27 cellular contexts compared by ENCODE assay signal in genomic region chr21:38346286-38346685, GRCh38.
DNase-seq lines count a peak whose midpoint lies in the region.
"Had no signal": no experiment of that assay in that cellular context is flagged by ENCODE, and none has a peak within 500 bp of the region (broad histone marks: within the 10 kb centered on the region; RNA-seq: fewer than 3 reads in every experiment).

No MANE protein-coding gene starts in this region.

- peak; percentile 89 for DNase-seq in DMS153 (lab: John Stamatoyannopoulos, UW)
- DNase-seq in NCI-H2196 (lab: John Stamatoyannopoulos, UW; ENCODE audit: unreplicated experiment), result peak; percentile 43
- DNase-seq in SHP77 treated with DMSO at 0.1 percent for 48 hours (lab: John Stamatoyannopoulos, UW), result peak; percentile 94
- DNase-seq in left kidney (ENCODE audit: low read depth, low spot score), result peak; percentile 53
- no peak for DNase-seq in SK-N-DZ (ENCODE audit: low spot score)
- no peak for DNase-seq in stimulated activated naive CD4-positive, alpha-beta T cell (lab: John Stamatoyannopoulos, UW)
- no peak for DNase-seq in amniotic stem cell (lab: John Stamatoyannopoulos, UW)
- no peak for DNase-seq in ureter (ENCODE audit: low spot score)
- DNase-seq: ACHN; activated B cell treated with CpG ODN at 0.5 μM for 24 hours; activated CD4-positive, alpha-beta T cell treated with anti-CD3 and anti-CD28 coated beads, Interleukin-2, amount 50 U/mL, for 1 hour; activated gamma-delta T cell treated with Interleukin-2 at 50 U/mL for 16 hours; activated naive CD8-positive, alpha-beta T cell treated with anti-CD3 and anti-CD28 coated beads, Interleukin-2, amount 10 ng/mL, durations not matched to agents 7 days and 5 days; activated T-cell treated with anti-CD3 and anti-CD28 coated beads, Interleukin-2, amount 50 U/mL, for 4 hours; CD4-positive, alpha-beta memory T cell; cortex of kidney; effector memory CD4-positive, alpha-beta T cell; erythroblast; glutamatergic neuron; naive B cell; NCI-H1436 treated with DMSO at 0.1 percent for 48 hours; right cardiac atrium; RPMI8226; stimulated activated CD4-positive, alpha-beta T cell treated with anti-CD3 and anti-CD28 coated beads, Interleukin-1b, Interleukin-23, amount 100 ng/mL, for 48 hours; stimulated activated CD8-positive, alpha-beta memory T cell treated with anti-CD3 and anti-CD28 coated beads, Interleukin-4, amount 100 ng/mL, for 48 hours; stimulated activated naive CD8-positive, alpha-beta T cell treated with anti-CD3 and anti-CD28 coated beads, Interleukin-15, amount 100 ng/mL, for 72 hours; T-cell had no signal

Comparison
In these comparisons a context has a peak if more than half of its experiments do, and no peak if none do; other contexts are left out.
1. DNase-seq: peak in DMS153 (single experiment), NCI-H2196 (single experiment), SHP77 treated with DMSO at 0.1 percent for 48 hours (single experiment) and left kidney (single experiment); none in SK-N-DZ (single experiment), stimulated activated naive CD4-positive, alpha-beta T cell (0 of 6), amniotic stem cell (single experiment) and ureter (single experiment).